In genomic region chr2:47456851-47457250, GRCh38 we compare ENCODE assay signal across 15 cellular contexts.
"Had no signal": no experiment of that assay in that cellular context is flagged by ENCODE, and none has a peak within 500 bp of the region (broad histone marks: within the 10 kb centered on the region; RNA-seq: fewer than 3 reads in every experiment).

No MANE protein-coding gene starts in this region.

- H3K36me3 ChIP-seq: adrenal gland, lower lobe of right lung, sigmoid colon had no signal

- H3K27me3 Mint-ChIP-seq: activated naive CD4-positive, alpha-beta T cell treated with anti-CD3 and anti-CD28 coated beads, Interleukin-2, amount 10 ng/mL, durations not matched to agents 7 days and 5 days; activated T-helper 17 cell treated with anti-CD3 and anti-CD28 coated beads, Interleukin-2, amount 50 U/mL, for 72 hours; T-helper 17 cell had no signal

- DNase-seq: activated CD4-positive, alpha-beta T cell treated with anti-CD3 and anti-CD28 coated beads for 48 hours; activated naive CD4-positive, alpha-beta T cell treated with anti-CD3 and anti-CD28 coated beads, Interleukin-2, amount 10 ng/mL, durations not matched to agents 7 days and 5 days; adrenal gland; heart left ventricle; left colon; lower lobe of right lung; sigmoid colon; spleen; T-helper 17 cell had no signal

- H3K9me3 ChIP-seq: adrenal gland, heart left ventricle, lower lobe of right lung, sigmoid colon had no signal

- H3K27me3 ChIP-seq: adrenal gland, cardiac muscle cell, heart left ventricle, sigmoid colon, spleen had no signal

- H3K4me1 Mint-ChIP-seq: neural crest cell had no signal

- H3K27ac ChIP-seq: adrenal gland, cardiac muscle cell, heart left ventricle, lower lobe of right lung, sigmoid colon had no signal

- H3K4me1 ChIP-seq: adrenal gland, heart left ventricle, lower lobe of right lung, sigmoid colon had no signal

- H3K4me3 Mint-ChIP-seq: activated naive CD4-positive, alpha-beta T cell treated with anti-CD3 and anti-CD28 coated beads, Interleukin-2, amount 10 ng/mL, durations not matched to agents 7 days and 5 days; activated T-helper 17 cell treated with anti-CD3 and anti-CD28 coated beads, Interleukin-2, amount 50 U/mL, for 72 hours; neural crest cell; T-helper 17 cell; WTC11 had no signal

- ATAC-seq: activated T-helper 17 cell treated with anti-CD3 and anti-CD28 coated beads, Interleukin-2, amount 50 U/mL, for 72 hours; heart left ventricle; left colon; lower lobe of right lung; T-helper 17 cell; WTC11 had no signal

- H3K27ac Mint-ChIP-seq: activated naive CD4-positive, alpha-beta T cell treated with anti-CD3 and anti-CD28 coated beads, Interleukin-2, amount 10 ng/mL, durations not matched to agents 7 days and 5 days; activated T-helper 17 cell treated with anti-CD3 and anti-CD28 coated beads, Interleukin-2, amount 50 U/mL, for 72 hours; T-helper 17 cell had no signal

- FAIRE-seq: frontal cortex, TTC549 had no signal

- H3K4me3 ChIP-seq: adrenal gland, cardiac muscle cell, heart left ventricle, lower lobe of right lung, sigmoid colon, spleen had no signal

- H3K9me3 Mint-ChIP-seq: activated naive CD4-positive, alpha-beta T cell treated with anti-CD3 and anti-CD28 coated beads, Interleukin-2, amount 10 ng/mL, durations not matched to agents 7 days and 5 days; activated T-helper 17 cell treated with anti-CD3 and anti-CD28 coated beads, Interleukin-2, amount 50 U/mL, for 72 hours; WTC11 had no signal
